ENCODE assay signal across 2 cellular contexts in genomic region chr4:10131202-10131601, GRCh38.
TF ChIP-seq lines count a peak whose summit lies in the region.

No MANE protein-coding gene starts in this region.

TF ChIP-seq in HepG2, 621 proteins besides CTCF, POLR2A, EP300 and RAD21:
- TF ChIP-seq ZBTB8A (CRISPR knock-in tag; IDR thresholded peaks at IDR 0.05; ENCODE audit: borderline replicate concordance, low read depth) = no peak
- TF ChIP-seq ZBTB10 (CRISPR knock-in tag; IDR thresholded peaks at IDR 0.05; ENCODE audit: borderline replicate concordance) = no peak
- TF ChIP-seq ZNF317 (CRISPR knock-in tag; IDR thresholded peaks at IDR 0.05) = no peak
- TF ChIP-seq CC2D1A (CRISPR knock-in tag; IDR thresholded peaks at IDR 0.05) = no peak
- no peak for TF ChIP-seq EHMT2 (IDR thresholded peaks at IDR 0.05; ENCODE audit: borderline replicate concordance, low read depth, low read length)
- TF ChIP-seq ZNF503 (CRISPR knock-in tag; IDR thresholded peaks at IDR 0.05) = no peak
- TF ChIP-seq HMG20A (CRISPR knock-in tag; IDR thresholded peaks at IDR 0.05; ENCODE audit: borderline replicate concordance) = no peak
- no peak for TF ChIP-seq SNAPC4 (CRISPR knock-in tag; IDR thresholded peaks at IDR 0.05)
- no peak for TF ChIP-seq ZEB1 (IDR thresholded peaks at IDR 0.05; ENCODE audit: insufficient replicate concordance, low read depth)
- no peak for TF ChIP-seq ZSCAN22 (CRISPR knock-in tag; IDR thresholded peaks at IDR 0.05)
- no peak for TF ChIP-seq PRMT3 (CRISPR knock-in tag; IDR thresholded peaks at IDR 0.05; ENCODE audit: borderline replicate concordance, low read depth)

TF ChIP-seq in K562, 482 proteins besides CTCF, POLR2A, EP300 and RAD21:
- TF ChIP-seq MEIS2 (IDR thresholded peaks at IDR 0.05; ENCODE audit: partially characterized antibody) (no peak), PKNOX1 (IDR thresholded peaks at IDR 0.05) (peak; percentile 57), ZFP91 (CRISPR knock-in tag; IDR thresholded peaks at IDR 0.05) (no peak), CREM (IDR thresholded peaks at IDR 0.05; ENCODE audit: low read depth) (peak; percentile 25; the same call in 1 of the 2 replicates), MTA1 (IDR thresholded peaks at IDR 0.05; ENCODE audit: borderline replicate concordance) (no peak)
